Comparison of ENCODE assay signal across 15 cellular contexts in the genomic region with DNA sequence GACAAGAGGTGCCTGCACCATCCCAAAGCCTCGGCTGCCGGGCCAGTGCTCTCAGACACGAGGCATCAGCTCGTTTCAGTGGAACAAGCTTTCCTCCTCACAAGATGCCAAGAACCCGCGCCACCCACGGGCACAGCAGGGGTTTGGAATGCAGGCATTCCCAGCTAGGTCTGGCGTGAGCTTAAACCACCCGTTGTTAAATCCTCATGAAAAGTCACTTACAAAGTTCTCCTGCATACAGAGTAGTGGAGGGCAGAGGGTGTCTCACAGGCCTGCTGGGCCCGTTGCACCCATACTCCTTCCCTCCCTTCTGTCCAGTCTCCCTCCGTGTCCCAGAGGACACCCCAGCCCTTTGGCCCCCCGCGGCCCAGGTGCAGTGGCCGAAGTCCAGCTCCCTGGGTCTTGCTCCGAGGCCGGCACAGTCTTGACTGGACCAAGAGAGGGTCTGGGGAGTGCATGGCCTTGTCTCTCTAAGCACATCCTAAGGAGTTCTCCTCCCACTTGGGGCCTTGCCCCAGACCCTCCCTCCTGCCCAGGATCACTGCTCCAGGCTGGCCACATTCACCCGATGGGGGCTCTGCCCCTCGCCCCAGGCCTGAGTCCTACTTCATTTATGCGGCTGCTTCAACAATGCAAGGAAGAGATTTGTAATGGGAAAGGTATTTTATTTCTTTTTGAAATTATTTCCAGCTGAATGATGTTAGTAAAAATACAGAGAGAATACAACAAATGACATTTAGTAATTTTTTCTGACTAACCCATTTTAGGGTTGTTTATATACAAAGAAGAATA. TPM values are rescaled to one million over a fixed set of nuclear protein-coding genes. Genes with fewer than 3 reads are reported as not detected.
DNase-seq lines count a peak whose midpoint lies in the region; ATAC-seq and TF ChIP-seq lines count a peak whose summit lies in the region.
"Had no signal": no experiment of that assay in that cellular context is flagged by ENCODE, and none has a peak within 500 bp of the region (broad histone marks: within the 10 kb centered on the region; RNA-seq: fewer than 3 reads in every experiment).

No MANE protein-coding gene starts in this region.

- H3K36me3 ChIP-seq in H7 (replicated peaks; ENCODE audit: control insufficient read depth, insufficient read depth, low read length) (no peaks in the 10 kb centered on the region), brain microvascular endothelial cell (replicated peaks) (no peaks in the 10 kb centered on the region), mesendoderm (ENCODE audit: control insufficient read depth, insufficient read depth, low read length) (no peaks in the 10 kb centered on the region)
- H3K36me3 ChIP-seq: thyroid gland had no signal

- no peaks in the 10 kb centered on the region for H3K79me1 ChIP-seq in mesendoderm (ENCODE audit: low read length)

- H3K9ac ChIP-seq in mesendoderm (ENCODE audit: low read length) = no peak overlapping the region

- no peak overlapping the region for H2AK5ac ChIP-seq in mesendoderm (ENCODE audit: low read length)

- no CpG with 5 or more reads among the region's 19 CpGs for WGBS in mesendoderm (ENCODE audit: extremely low coverage, insufficient coverage, low lambda C conversion rate)

- H3K27me3 ChIP-seq in H7 (ENCODE audit: control insufficient read depth, insufficient read depth, low read length) = no peaks in the 10 kb centered on the region
- H3K27me3 ChIP-seq in brain microvascular endothelial cell (replicated peaks) = no peaks in the 10 kb centered on the region
- H3K27me3 ChIP-seq in mesendoderm (ENCODE audit: insufficient read depth, low read length, poor library complexity) = no peaks in the 10 kb centered on the region
- H3K27me3 ChIP-seq: thyroid gland had no signal

- DNase-seq in A172 (ENCODE audit: low spot score) (peak; percentile 37), H7 (peak; percentile 78), brain microvascular endothelial cell (peak; percentile 43), mesendoderm (peak; percentile 56), NCI-H2081 (lab: John Stamatoyannopoulos, UW) (no peak), SK-N-DZ (ENCODE audit: low spot score) (no peak), NCI-H82 treated with DMSO at 0.1 percent for 48 hours (lab: John Stamatoyannopoulos, UW; ENCODE audit: unreplicated experiment) (no peak)
- DNase-seq: activated T-cell treated with anti-CD3 and anti-CD28 coated beads for 4 hours, caudate nucleus, GDM1, NCI-H1694, thyroid gland had no signal

- H2BK5ac ChIP-seq in mesendoderm (ENCODE audit: low read length) = no peak overlapping the region

- H4K5ac ChIP-seq in mesendoderm (ENCODE audit: low read length) = no peak overlapping the region

- no peak overlapping the region for H2BK120ac ChIP-seq in mesendoderm (ENCODE audit: low read depth, low read length)

- no peak overlapping the region for H3K4ac ChIP-seq in mesendoderm (ENCODE audit: low read depth, low read length)

- no peak overlapping the region for H3K23ac ChIP-seq in mesendoderm (ENCODE audit: low read length)

- peak overlapping the region; percentile 15 for H3K27ac ChIP-seq in brain microvascular endothelial cell
- H3K27ac ChIP-seq in mesendoderm (ENCODE audit: low read depth, low read length) = no peak overlapping the region
- H3K27ac ChIP-seq: thyroid gland, VCaP had no signal

- H3K4me1 ChIP-seq in mesendoderm (ENCODE audit: control insufficient read depth, low read depth, low read length) = peaks cover 3% of the 10 kb centered on the region

- peak overlapping the region; percentile 5 for H3K56ac ChIP-seq in mesendoderm (ENCODE audit: low read length)

- no peak overlapping the region for H3K18ac ChIP-seq in mesendoderm (ENCODE audit: low read length)

- H4K8ac ChIP-seq in mesendoderm (ENCODE audit: low read depth, low read length) = no peak overlapping the region

- in situ Hi-C loops in brain microvascular endothelial cell (cut with HindIII; ENCODE audit: low pct_ligation_motif_present, low sequenced_read_pairs) = no loop called here

- H3K4me3 ChIP-seq in H7 (ENCODE audit: insufficient read depth, low read depth, low read length) = no peak overlapping the region
- H3K4me3 ChIP-seq in brain microvascular endothelial cell (ENCODE audit: low read depth, low read length) = no peak overlapping the region
- H3K4me3 ChIP-seq in mesendoderm (ENCODE audit: low read length) = no peak overlapping the region
- H3K4me3 ChIP-seq: thyroid gland had no signal

- no peak for ATAC-seq in HG02610 (IDR thresholded peaks at IDR 0.05; ENCODE audit: unreplicated experiment)

- TF ChIP-seq CTCF in brain microvascular endothelial cell (IDR thresholded peaks at IDR 0.05; ENCODE audit: low read depth, low read length, missing control alignments) = no peak

- H2BK15ac ChIP-seq in mesendoderm (replicated peaks; ENCODE audit: low read depth) = no peak overlapping the region

- no peaks in the 10 kb centered on the region for H3K79me2 ChIP-seq in mesendoderm (ENCODE audit: control insufficient read depth, insufficient read depth, low read length)

- H3K4me2 ChIP-seq in mesendoderm (ENCODE audit: low read length) = no peak overlapping the region

RNA-seq across cellular contexts. Expression of a gene that starts 35.2 kb away (rescaled TPM):
- total RNA-seq in A172 (2014; rRNA removed; shearing (Covaris generic)) = not detected in 2 replicates
- total RNA-seq in H7 (2014; rRNA removed; shearing (Covaris generic)) = 36.5 and 55.9 TPM in 2 replicates
- 13.4 TPM for polyA plus RNA-seq in mesendoderm (2013, experiment 1 of 2)
- polyA plus RNA-seq in mesendoderm (2013, experiment 2 of 2) = 13.8 TPM
- polyA plus RNA-seq in SK-N-DZ (2014; cell fraction: cytosol; rRNA removed) = 1.8 and 1.9 TPM in 2 replicates
- 0.77 and 2.4 TPM in 2 replicates for polyA plus RNA-seq in SK-N-DZ (2014; cell fraction: nucleus; rRNA removed)
- total RNA-seq: B cell had no signal

RNA-seq across cellular contexts. Expression of a gene that starts 54.1 kb away (rescaled TPM):
- total RNA-seq in A172 (2014; rRNA removed; shearing (Covaris generic)) = 0.96 and 2.1 TPM in 2 replicates
- 0.89 and 1.4 TPM in 2 replicates for total RNA-seq in H7 (2014; rRNA removed; shearing (Covaris generic))
- polyA plus RNA-seq in mesendoderm (2013, experiment 1 of 2) = 0.93 TPM
- 1.2 TPM for polyA plus RNA-seq in mesendoderm (2013, experiment 2 of 2)
- 1.8 and 1.9 TPM in 2 replicates for polyA plus RNA-seq in SK-N-DZ (2014; cell fraction: cytosol; rRNA removed)
- 1.0 and 1.6 TPM in 2 replicates for polyA plus RNA-seq in SK-N-DZ (2014; cell fraction: nucleus; rRNA removed)

Comparison
In these comparisons a context has a peak if more than half of its experiments do, and no peak if none do; other contexts are left out.
1. DNase-seq: peak in A172 (single experiment), H7 (single experiment), brain microvascular endothelial cell (single experiment) and mesendoderm (single experiment); none in NCI-H2081 (0 of 2), SK-N-DZ (single experiment) and NCI-H82 treated with DMSO at 0.1 percent for 48 hours (single experiment).
2. RNA of a gene that starts 35.2 kb away (total RNA-seq): 36.5 to 55.9 TPM in H7; not detected in A172; every median in the first group is over 10 times any median in the second.